8 cellular contexts compared by ENCODE assay signal in the genomic region with DNA sequence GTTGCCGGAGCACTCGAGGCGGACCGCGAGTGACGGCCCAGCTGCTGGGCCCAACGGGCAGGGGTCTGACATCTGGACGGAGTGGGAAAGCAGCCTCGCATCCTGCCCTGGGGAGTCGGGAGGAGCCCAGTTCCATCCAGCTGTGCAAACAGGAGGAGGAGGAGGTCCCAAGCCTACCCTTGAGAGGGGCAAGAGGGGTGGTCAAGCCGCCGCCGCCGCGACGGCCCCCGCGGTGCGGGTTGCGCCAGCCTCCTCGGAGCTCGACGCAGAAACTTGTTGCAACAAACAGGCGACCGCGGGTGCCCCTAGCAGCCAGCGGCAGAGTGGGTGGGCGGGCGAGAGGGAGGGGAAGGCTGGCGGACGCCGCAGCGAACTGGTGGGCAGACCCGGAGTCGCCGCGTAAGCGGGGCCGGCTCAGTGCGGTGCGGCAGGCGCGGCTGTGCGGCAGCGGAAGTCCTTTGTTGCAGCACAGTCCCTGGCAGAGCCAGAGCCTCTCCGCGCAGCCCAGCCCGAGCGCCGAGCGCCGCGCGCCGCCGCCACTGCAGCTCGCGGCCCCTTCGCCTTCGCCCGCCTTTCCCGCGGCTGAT. TPM values are rescaled to one million over a fixed set of nuclear protein-coding genes. Genes with fewer than 3 reads are reported as not detected.
DNase-seq lines count a peak whose midpoint lies in the region; ATAC-seq, FAIRE-seq and TF ChIP-seq lines count a peak whose summit lies in the region.

A gene with protein sequence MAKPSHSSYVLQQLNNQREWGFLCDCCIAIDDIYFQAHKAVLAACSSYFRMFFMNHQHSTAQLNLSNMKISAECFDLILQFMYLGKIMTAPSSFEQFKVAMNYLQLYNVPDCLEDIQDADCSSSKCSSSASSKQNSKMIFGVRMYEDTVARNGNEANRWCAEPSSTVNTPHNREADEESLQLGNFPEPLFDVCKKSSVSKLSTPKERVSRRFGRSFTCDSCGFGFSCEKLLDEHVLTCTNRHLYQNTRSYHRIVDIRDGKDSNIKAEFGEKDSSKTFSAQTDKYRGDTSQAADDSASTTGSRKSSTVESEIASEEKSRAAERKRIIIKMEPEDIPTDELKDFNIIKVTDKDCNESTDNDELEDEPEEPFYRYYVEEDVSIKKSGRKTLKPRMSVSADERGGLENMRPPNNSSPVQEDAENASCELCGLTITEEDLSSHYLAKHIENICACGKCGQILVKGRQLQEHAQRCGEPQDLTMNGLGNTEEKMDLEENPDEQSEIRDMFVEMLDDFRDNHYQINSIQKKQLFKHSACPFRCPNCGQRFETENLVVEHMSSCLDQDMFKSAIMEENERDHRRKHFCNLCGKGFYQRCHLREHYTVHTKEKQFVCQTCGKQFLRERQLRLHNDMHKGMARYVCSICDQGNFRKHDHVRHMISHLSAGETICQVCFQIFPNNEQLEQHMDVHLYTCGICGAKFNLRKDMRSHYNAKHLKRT (plus strand): TSS at position 461 of the 587 bp plus-strand sequence. CDS start 16,735 bp downstream, outside the sequence.

- H3K27ac Mint-ChIP-seq in dendritic cell treated with granulocyte-macrophage colony-stimulating factor and Interleukin-4, amounts not matched to agents 40 ng/mL and 50 ng/mL, for 4 days, result peak within 1 kb of the TSS; percentile 100

- no peaks in the 10 kb centered on the region for H3K27me3 Mint-ChIP-seq in dendritic cell treated with granulocyte-macrophage colony-stimulating factor and Interleukin-4, amounts not matched to agents 40 ng/mL and 50 ng/mL, for 4 days

- ATAC-seq in GM18868 (IDR thresholded peaks at IDR 0.05; ENCODE audit: unreplicated experiment), result peak; percentile 15
- ATAC-seq in HG03280 (IDR thresholded peaks at IDR 0.05; ENCODE audit: unreplicated experiment), result peak; percentile 23
- ATAC-seq in HepG2, result peak; percentile 79

- no peak within 1 kb of the TSS for H2AFZ ChIP-seq in HepG2 (ENCODE audit: low read length)

- FAIRE-seq in HepG2 (lab: Jason Lieb, UNC), result no peak

- no peaks in the 10 kb centered on the region for H3K9me3 ChIP-seq in HepG2 (ENCODE audit: low read length)

- DNase-seq in A172 (ENCODE audit: low spot score) (peak; percentile 44), NCI-H69 (lab: John Stamatoyannopoulos, UW) (peak; percentile 97), HepG2 (ENCODE audit: low spot score) (peak; percentile 74)
- DNase-seq in activated CD4-positive, alpha-beta T cell treated with anti-CD3 and anti-CD28 coated beads, Interleukin-2, amount 50 U/mL, for 24 hours (ENCODE audit: low read depth in 1 of 2, low spot score in 1 of 2), result peak; percentile 78 to 81
- DNase-seq in stimulated activated CD4-positive, alpha-beta T cell treated with anti-CD3 and anti-CD28 coated beads, Interleukin-2, amount 100 ng/mL, for 4 hours (ENCODE audit: low read depth), result peak; percentile 79

- H3K4me3 Mint-ChIP-seq in dendritic cell treated with granulocyte-macrophage colony-stimulating factor and Interleukin-4, amounts not matched to agents 40 ng/mL and 50 ng/mL, for 4 days, result peak within 1 kb of the TSS; percentile 86

- TF ChIP-seq POLR2A in HepG2 (IDR thresholded peaks at IDR 0.05; ENCODE audit: insufficient read depth in 1 of 2, low read depth in 2 of 2, low read length in 2 of 2), result peak; percentile 68 to 95

- H4K20me1 ChIP-seq in HepG2 (ENCODE audit: insufficient read depth, low read length), result peaks cover 23% of the 10 kb centered on the region

- H3K4me3 ChIP-seq in HepG2 (replicated peaks in 1 of 3; ENCODE audit: insufficient read depth in 1 of 3, low read depth in 2 of 3, low read length in 3 of 3), result peak within 1 kb of the TSS; percentile 93 to 98 (median 96)

- under 1% methylated on average over 21 of the region's 63 CpGs for WGBS in HepG2 (ENCODE audit: low lambda C conversion rate)

- TF ChIP-seq RAD21 in HepG2 (CRISPR knock-in tag; IDR thresholded peaks at IDR 0.05), result peak; percentile 24; the same call in 1 of the 2 replicates

- H3K27ac ChIP-seq in HepG2 (ENCODE audit: extremely low read length, insufficient read depth, low read length), result peak within 1 kb of the TSS; percentile 99

- peaks cover 69% of the 10 kb centered on the region for H3K4me1 ChIP-seq in HepG2 (ENCODE audit: insufficient read depth, low read length)

- no peak for TF ChIP-seq CTCF in HepG2 (CRISPR knock-in tag; IDR thresholded peaks at IDR 0.05)

- in situ Hi-C loops in HepG2 (cut with HindIII; ENCODE audit: extremely low pct_ligation_motif_present, low pct_unique_long_range_greater_than_20kb), result no loop called here

- peaks cover 56% of the 10 kb centered on the region for H3K79me2 ChIP-seq in HepG2 (ENCODE audit: insufficient read depth, low read length)

- BruUV-seq in HepG2 (replicated peaks; lab: Mats Ljungman, UMichigan), result no TSS peak

- peak within 1 kb of the TSS; percentile 95 for H3K9ac ChIP-seq in HepG2 (ENCODE audit: insufficient read depth, low read depth, low read length)

- peak within 1 kb of the TSS; percentile 91 for H3K4me2 ChIP-seq in HepG2 (ENCODE audit: low read depth, low read length)

- CTCF ChIA-PET in HepG2 (lab: Yijun Ruan, JAX; ENCODE audit: low intra/inter-chr PET ratio, low total read pairs), result no interaction called here

- no peaks in the 10 kb centered on the region; a peak in 1 of 5 replicates for H3K27me3 ChIP-seq in HepG2 (ENCODE audit: control insufficient read depth in 1 of 2, insufficient read depth in 2 of 2, low read length in 2 of 2)

- intact Hi-C loops in dendritic cell treated with granulocyte-macrophage colony-stimulating factor and Interleukin-4, amounts not matched to agents 40 ng/mL and 50 ng/mL, for 4 days (cut with micrococcal nuclease), result loop anchor here (2.0 to 10.0 kb wide), 3 partner anchors 36 to 410 kb away; partner anchors contain the start of genes CHURC1, HSPA2 and MTHFD1
- intact Hi-C loops in HepG2 (cut with micrococcal nuclease; ENCODE audit: unreplicated experiment), result no loop called here

- H3K9me3 Mint-ChIP-seq in dendritic cell treated with granulocyte-macrophage colony-stimulating factor and Interleukin-4, amounts not matched to agents 40 ng/mL and 50 ng/mL, for 4 days, result no peaks in the 10 kb centered on the region

- POLR2A ChIA-PET in HepG2 (lab: Yijun Ruan, JAX), result interaction anchor here (0.6 to 1.9 kb wide), 15 partner anchors 9 to 438 kb away, joined by 3 to 17 read pairs (median 3); partner anchors contain the start of genes GPX2 and MTHFD1

- peaks cover 60% of the 10 kb centered on the region for H3K4me1 Mint-ChIP-seq in dendritic cell treated with granulocyte-macrophage colony-stimulating factor and Interleukin-4, amounts not matched to agents 40 ng/mL and 50 ng/mL, for 4 days (ENCODE audit: low read depth)

- H3K36me3 ChIP-seq in HepG2 (replicated peaks in 1 of 2; ENCODE audit: control insufficient read depth in 1 of 2, insufficient read depth in 2 of 2, low read length in 2 of 2), result no peaks in the 10 kb centered on the region

- TF ChIP-seq EP300 in HepG2 (IDR thresholded peaks at IDR 0.05; ENCODE audit: low read depth in 2 of 2, low read length in 2 of 2) (no peak), HepG2 (CRISPR knock-in tag; IDR thresholded peaks at IDR 0.05; ENCODE audit: borderline replicate concordance) (no peak)

- H3K36me3 Mint-ChIP-seq in dendritic cell treated with granulocyte-macrophage colony-stimulating factor and Interleukin-4, amounts not matched to agents 40 ng/mL and 50 ng/mL, for 4 days (ENCODE audit: low read depth), result peaks cover 53% of the 10 kb centered on the region

TF ChIP-seq in HepG2, 621 proteins besides CTCF, POLR2A, EP300 and RAD21 (continues in another document):
- TF ChIP-seq HHEX (CRISPR knock-in tag; IDR thresholded peaks at IDR 0.05) (no peak), KDM6A (CRISPR knock-in tag; IDR thresholded peaks at IDR 0.05; ENCODE audit: low read depth) (no peak), SOX6 (IDR thresholded peaks at IDR 0.05) (no peak), SOX6 (CRISPR knock-in tag; IDR thresholded peaks at IDR 0.05) (0 out of 2 replicates have a peak, but pooled peaks have one; percentile 31)
- TF ChIP-seq, protein P1, sequence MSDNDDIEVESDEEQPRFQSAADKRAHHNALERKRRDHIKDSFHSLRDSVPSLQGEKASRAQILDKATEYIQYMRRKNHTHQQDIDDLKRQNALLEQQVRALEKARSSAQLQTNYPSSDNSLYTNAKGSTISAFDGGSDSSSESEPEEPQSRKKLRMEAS (IDR thresholded peaks at IDR 0.05), result peak; percentile 9; the same call in 1 of the 2 replicates

RNA-seq across cellular contexts. Expression of the gene that starts here (rescaled TPM):
- 33.3 and 37.8 TPM in 2 replicates for total RNA-seq in A172 (2014; rRNA removed; shearing (Covaris generic))
- 22.6 and 27.7 TPM in 2 replicates for total RNA-seq in HepG2 (2016; rRNA removed; fragmentation: Illumina TruSeq; extraction: Trizol)
- total RNA-seq in HepG2 (2016; cell fraction: cytosol; rRNA removed; fragmentation: Illumina TruSeq; extraction: Trizol; ENCODE audit: low read depth), result 4.0 and 4.8 TPM in 2 replicates
- 22.2 and 25.8 TPM in 2 replicates for total RNA-seq in HepG2 (2016; cell fraction: insoluble cytoplasmic fraction; rRNA removed; fragmentation: Illumina TruSeq; extraction: Trizol)
- 13.8 and 17.4 TPM in 2 replicates for total RNA-seq in HepG2 (2016; cell fraction: membrane; rRNA removed; fragmentation: Illumina TruSeq; extraction: Trizol)
- total RNA-seq in HepG2 (2016; cell fraction: nucleus; rRNA removed; fragmentation: Illumina TruSeq; extraction: Trizol), result 23.2 and 24.3 TPM in 2 replicates
- 17.4 and 18.8 TPM in 2 replicates for polyA plus RNA-seq in HepG2 (2011; rRNA removed)
- 5.2 and 7.9 TPM in 2 replicates for polyA plus RNA-seq in HepG2 (2011; cell fraction: cytosol; rRNA removed)
- polyA plus RNA-seq in HepG2 (2011; cell fraction: nucleus; rRNA removed), result 18.2 and 21.1 TPM in 2 replicates
- 13.1 and 13.2 TPM in 2 replicates for polyA plus RNA-seq in HepG2 (2012)
- polyA plus RNA-seq in HepG2 (2016; cell fraction: cytosol; fragmentation: Illumina TruSeq; extraction: Trizol; ENCODE audit: low read depth), result 1.8 and 2.7 TPM in 2 replicates
- polyA plus RNA-seq in HepG2 (2016; cell fraction: insoluble cytoplasmic fraction; fragmentation: Illumina TruSeq; extraction: Trizol; ENCODE audit: low read depth), result 17.4 and 17.9 TPM in 2 replicates
- polyA plus RNA-seq in HepG2 (2016; cell fraction: membrane; fragmentation: Illumina TruSeq; extraction: Trizol; ENCODE audit: low read depth), result 4.9 and 6.5 TPM in 2 replicates
- polyA plus RNA-seq in HepG2 (2016; cell fraction: nucleus; fragmentation: Illumina TruSeq; extraction: Trizol; ENCODE audit: insufficient read depth, low read depth), result 40.9 and 42.8 TPM in 2 replicates
- 29.5 and 31.2 TPM in 2 replicates for polyA minus RNA-seq in HepG2 (2011; rRNA and poly(A)+ RNA removed; ENCODE audit: low replicate concordance)
- polyA minus RNA-seq in HepG2 (2011; cell fraction: cytosol; rRNA and poly(A)+ RNA removed), result 12.6 and 12.7 TPM in 2 replicates
- polyA minus RNA-seq in HepG2 (2011; cell fraction: nucleus; rRNA and poly(A)+ RNA removed), result 35.3 and 43.6 TPM in 2 replicates

Comparison
In these comparisons a context has a peak if more than half of its experiments do, and no peak if none do; other contexts are left out.
1. Peak in every context shown above with its lines: DNase-seq, ATAC-seq, H3K4me3 ChIP-seq and H3K27ac ChIP-seq.
2. DNase-seq: peak in every context shown above with its lines; median percentile 97 in NCI-H69; 80 in activated CD4-positive, alpha-beta T cell treated with anti-CD3 and anti-CD28 coated beads, Interleukin-2, amount 50 U/mL, for 24 hours; 79 in stimulated activated CD4-positive, alpha-beta T cell treated with anti-CD3 and anti-CD28 coated beads, Interleukin-2, amount 100 ng/mL, for 4 hours; 74 in HepG2; 44 in A172.
3. ATAC-seq: peak in every context shown above with its lines; median percentile 79 in HepG2; 23 in HG03280; 15 in GM18868.